Comparison of ENCODE assay signal across 16 cellular contexts in the genomic region with DNA sequence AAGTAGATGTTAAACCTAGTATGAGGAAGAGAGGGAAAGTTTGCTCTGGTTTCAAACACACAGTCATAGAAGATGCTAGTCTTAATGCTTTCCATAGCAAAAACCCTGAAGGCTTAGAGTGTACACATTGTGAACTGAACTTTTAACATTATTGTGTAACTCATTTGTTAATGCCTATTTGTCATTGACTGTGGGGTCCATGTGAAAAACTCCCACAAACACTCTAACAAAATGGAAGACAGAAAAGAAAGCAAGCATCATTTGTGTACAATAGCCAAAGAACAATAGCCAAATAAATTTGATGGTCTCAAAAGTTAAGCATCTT.
A peak's percentile ranks its signal among the peaks of the same experiment; 100 is the strongest.
DNase-seq lines count a peak whose midpoint lies in the region; ATAC-seq and TF ChIP-seq lines count a peak whose summit lies in the region.
"Had no signal": no experiment of that assay in that cellular context is flagged by ENCODE, and none has a peak within 500 bp of the region (broad histone marks: within the 10 kb centered on the region; RNA-seq: fewer than 3 reads in every experiment).

No MANE protein-coding gene starts in this region.

- H3K27ac Mint-ChIP-seq in activated naive CD8-positive, alpha-beta T cell treated with anti-CD3 and anti-CD28 coated beads for 36 hours, result peak overlapping the region; percentile 30
- H3K27ac Mint-ChIP-seq in naive B cell, result peak overlapping the region; percentile 46 to 93 (median 86)
- H3K27ac Mint-ChIP-seq: activated CD4-positive, alpha-beta T cell treated with anti-CD3 and anti-CD28 coated beads, Interleukin-2, amount 10 ng/mL, durations not matched to agents 7 days and 5 days had no signal

- H3K4me1 ChIP-seq in A673 (ENCODE audit: insufficient read depth, low read length, poor library complexity, severe bottlenecking), result no peaks in the 10 kb centered on the region
- H3K4me1 ChIP-seq: parathyroid adenoma had no signal

- CTCF ChIA-PET in A673 (lab: Charles Lee), result no interaction called here

- H3K27me3 ChIP-seq in HL-60 (ENCODE audit: insufficient read depth, poor library complexity, severe bottlenecking) (no peaks in the 10 kb centered on the region), A673 (replicated peaks; ENCODE audit: insufficient read depth, low read depth, low read length, poor library complexity) (peaks cover 24% of the 10 kb centered on the region)
- H3K27me3 ChIP-seq: hepatocyte had no signal

- no peak overlapping the region for H3K4me3 Mint-ChIP-seq in activated naive CD8-positive, alpha-beta T cell treated with anti-CD3 and anti-CD28 coated beads for 36 hours
- peak overlapping the region in 7 of 8 donors; percentile 2 to 83 (median 53) for H3K4me3 Mint-ChIP-seq in naive B cell
- H3K4me3 Mint-ChIP-seq: activated CD4-positive, alpha-beta T cell treated with anti-CD3 and anti-CD28 coated beads, Interleukin-2, amount 10 ng/mL, durations not matched to agents 7 days and 5 days had no signal

- no TSS peak for BruUV-seq in A673 (replicated peaks; lab: Mats Ljungman, UMichigan)

- POLR2A ChIA-PET in A673 (lab: Charles Lee; ENCODE audit: low non-redundant PET), result no interaction called here

- H3K27ac ChIP-seq in C4-2B (peak overlapping the region; percentile 67), HL-60 (replicated peaks) (peak overlapping the region; percentile 69; the same call in 1 of the 2 replicates), A673 (ENCODE audit: low read depth, low read length, poor library complexity, severe bottlenecking) (no peak overlapping the region)
- H3K27ac ChIP-seq: hepatocyte, parathyroid adenoma had no signal

- H3K4me1 Mint-ChIP-seq in activated naive CD8-positive, alpha-beta T cell treated with anti-CD3 and anti-CD28 coated beads for 36 hours, result peaks cover 36% of the 10 kb centered on the region
- H3K4me1 Mint-ChIP-seq in naive B cell, result peaks cover 33 to 51% (median 41%) of the 10 kb centered on the region in 3 donors

- H3K36me3 ChIP-seq in A673 (ENCODE audit: insufficient read depth, low read length, poor library complexity, severe bottlenecking), result no peaks in the 10 kb centered on the region

- H3K4me3 ChIP-seq in HL-60 (replicated peaks; ENCODE audit: insufficient read depth, low read length) (no peak overlapping the region), A673 (ENCODE audit: low read depth, low read length, poor library complexity, severe bottlenecking) (no peak overlapping the region)
- H3K4me3 ChIP-seq: hepatocyte, smooth muscle cell had no signal

- no peaks in the 10 kb centered on the region for H3K9me3 ChIP-seq in A673 (ENCODE audit: low read depth, low read length, poor library complexity, severe bottlenecking)

- H3K27me3 Mint-ChIP-seq in activated naive CD8-positive, alpha-beta T cell treated with anti-CD3 and anti-CD28 coated beads for 36 hours, result no peaks in the 10 kb centered on the region
- H3K27me3 Mint-ChIP-seq in naive B cell, result no peaks in the 10 kb centered on the region
- H3K27me3 Mint-ChIP-seq: activated CD4-positive, alpha-beta T cell treated with anti-CD3 and anti-CD28 coated beads, Interleukin-2, amount 10 ng/mL, durations not matched to agents 7 days and 5 days had no signal

- peaks cover 55% of the 10 kb centered on the region for H3K36me3 Mint-ChIP-seq in activated naive CD8-positive, alpha-beta T cell treated with anti-CD3 and anti-CD28 coated beads for 36 hours
- peaks cover 9 to 17% of the 10 kb centered on the region in 2 donors for H3K36me3 Mint-ChIP-seq in naive B cell

- no peaks in the 10 kb centered on the region for H3K9me3 Mint-ChIP-seq in activated naive CD8-positive, alpha-beta T cell treated with anti-CD3 and anti-CD28 coated beads for 36 hours
- no peaks in the 10 kb centered on the region for H3K9me3 Mint-ChIP-seq in naive B cell
- H3K9me3 Mint-ChIP-seq: activated CD4-positive, alpha-beta T cell treated with anti-CD3 and anti-CD28 coated beads, Interleukin-2, amount 10 ng/mL, durations not matched to agents 7 days and 5 days had no signal

- ATAC-seq in naive B cell (ENCODE audit: low read depth in 2 of 2), result no peak

- DNase-seq in HL-60 (ENCODE audit: low read depth in 1 of 2, low spot score in 1 of 2) (no peak), naive B cell (no peak), NCI-H345 (lab: John Stamatoyannopoulos, UW) (no peak), SHP77 treated with DMSO at 0.1 percent for 48 hours (lab: John Stamatoyannopoulos, UW) (no peak), A673 (ENCODE audit: low spot score) (no peak)
- no peak for DNase-seq in activated naive CD8-positive, alpha-beta T cell treated with anti-CD3 and anti-CD28 coated beads for 36 hours
- DNase-seq: activated CD4-positive, alpha-beta T cell treated with anti-CD3 and anti-CD28 coated beads, Interleukin-2, amount 10 ng/mL, durations not matched to agents 7 days and 5 days; activated effector memory CD4-positive, alpha-beta T cell treated with Interleukin-2 at 50 U/mL for 16 hours; NCI-H1105; NCI-H2171 treated with DMSO at 0.1 percent for 48 hours; SHP77; T1000 had no signal

- intact Hi-C loops in A673 (cut with micrococcal nuclease; ENCODE audit: unreplicated experiment), result no loop called here

- TF ChIP-seq CTCF in C4-2B (conservative IDR thresholded peaks at IDR 0.05) (no peak), HL-60 (IDR thresholded peaks at IDR 0.05; ENCODE audit: insufficient read depth, low read length) (no peak), A673 (conservative IDR thresholded peaks at IDR 0.05; ENCODE audit: low read depth, low read length) (no peak)
